In genomic region chr16:17529982-17530760, GRCh38 we compare ENCODE assay signal across 9 cellular contexts. TPM values are rescaled to one million over a fixed set of nuclear protein-coding genes. Genes with fewer than 3 reads are reported as not detected.
DNase-seq lines count a peak whose midpoint lies in the region; ATAC-seq, FAIRE-seq and TF ChIP-seq lines count a peak whose summit lies in the region.
"Had no signal": no experiment of that assay in that cellular context is flagged by ENCODE, and none has a peak within 500 bp of the region (broad histone marks: within the 10 kb centered on the region; RNA-seq: fewer than 3 reads in every experiment).

No MANE protein-coding gene starts in this region.

- H2BK5ac ChIP-seq in H1 (ENCODE audit: low read depth, low read length) = no peak overlapping the region

- H3K9me3 ChIP-seq in MM.1S (replicated peaks; ENCODE audit: insufficient read depth, low read length) (no peaks in the 10 kb centered on the region), H1 (ENCODE audit: insufficient read depth in 2 of 2, low read depth in 1 of 2, low read length in 1 of 2) (peaks cover 4 to 8% of the 10 kb centered on the region in 2 experiments; a peak in 2 of 4 replicates), adrenal gland (replicated peaks in 1 of 3) (no peaks in the 10 kb centered on the region)

- POLR2A ChIA-PET in H1 (lab: Charles Lee; ENCODE audit: partially characterized antibody) = no interaction called here

- no peak overlapping the region for H2BK120ac ChIP-seq in H1 (replicated peaks; ENCODE audit: low read depth, low read length)

- H3K79me2 ChIP-seq in MM.1S (ENCODE audit: low read length) (no peaks in the 10 kb centered on the region), H1 (ENCODE audit: control insufficient read depth in 1 of 2, insufficient read depth in 2 of 2, low read length in 2 of 2) (no peaks in the 10 kb centered on the region)

- TF ChIP-seq EP300 in H1 (IDR thresholded peaks at IDR 0.05; ENCODE audit: borderline replicate concordance in 1 of 2, low read depth in 2 of 2, low read length in 2 of 2) = no peak

- H3K27ac ChIP-seq in MM.1S (ENCODE audit: low read length) (peak overlapping the region; percentile 82), H1 (ENCODE audit: low read depth, low read length) (no peak overlapping the region), adrenal gland (no peak overlapping the region)

- no peak overlapping the region for H3K18ac ChIP-seq in H1 (ENCODE audit: extremely low read depth, low read length)

- no peak overlapping the region for H2BK12ac ChIP-seq in H1 (ENCODE audit: low read depth, low read length)

- peaks cover 15% of the 10 kb centered on the region for H3F3A ChIP-seq in MM.1S (ENCODE audit: insufficient read depth, low read length)

- FAIRE-seq in GM12892 (lab: Jason Lieb, UNC) (peak; percentile 88), H1 (lab: Jason Lieb, UNC) (no peak)

- H4K91ac ChIP-seq in H1 (replicated peaks; ENCODE audit: insufficient read length, low read length) = peak overlapping the region; percentile 17

- H3K79me1 ChIP-seq in H1 (ENCODE audit: low read depth, low read length) = no peaks in the 10 kb centered on the region

- H3K9ac ChIP-seq in MM.1S (ENCODE audit: low read length) (peak overlapping the region; percentile 65), H1 (replicated peaks in 1 of 4; ENCODE audit: extremely low read depth in 1 of 4, low read depth in 3 of 4, low read length in 3 of 4) (no peak overlapping the region)

- H3K4ac ChIP-seq in H1 (replicated peaks; ENCODE audit: insufficient read length, low read depth, low read length) = no peak overlapping the region

- H2BK15ac ChIP-seq in H1 (ENCODE audit: low read length) = no peak overlapping the region

- no peak for TF ChIP-seq RAD21 in H1 (IDR thresholded peaks at IDR 0.05 in 1 of 2, conservative IDR thresholded peaks at IDR 0.05 in 1 of 2; ENCODE audit: low read depth in 2 of 2, low read length in 2 of 2)

- CTCF ChIA-PET in H1 (lab: Charles Lee; ENCODE audit: partially characterized antibody) = interaction anchor here (1.5 kb wide), 1 partner anchor 49 kb away, joined by 3 read pairs; no protein-coding TSS in a partner anchor

- TF ChIP-seq CTCF in MM.1S (IDR thresholded peaks at IDR 0.05; ENCODE audit: low read length) (no peak), H1 (IDR thresholded peaks at IDR 0.05; ENCODE audit: control extremely low read depth in 1 of 3, insufficient read depth in 1 of 3, low read depth in 1 of 3, low read length in 3 of 3) (no peak), adrenal gland (IDR thresholded peaks at IDR 0.05) (no peak)

- WGBS in H1 (ENCODE audit: extremely low coverage in 1 of 2, insufficient coverage in 1 of 2, insufficient read length in 1 of 2, insufficient replicate concordance in 2 of 2, low coverage in 1 of 2, low lambda C conversion rate in 2 of 2, missing lambda C conversion rate in 1 of 2), 2 experiments = 88% methylated on average over 6 of the region's 6 CpGs; no CpG with 5 or more reads in 1 of the 2 experiments
- WGBS in adrenal gland, 4 donors = 60 to 83% (median 73%) methylated on average over 6 of the region's 6 CpGs

- no peak overlapping the region for H4K5ac ChIP-seq in H1 (ENCODE audit: insufficient read length, low read depth, low read length)

- no peak overlapping the region for H2AK5ac ChIP-seq in H1 (ENCODE audit: low read depth, low read length)

- DNase-seq in GM12892 (ENCODE audit: insufficient read length) (peak; percentile 23), MM.1S (peak; percentile 94), H1 (ENCODE audit: low read depth in 1 of 2, low spot score in 2 of 2) (no peak), medulla oblongata (ENCODE audit: extremely low spot score) (no peak), C1 segment of cervical spinal cord (lab: John Stamatoyannopoulos, UW) (no peak), adrenal gland (no peak)
- DNase-seq: NCI-H1417 treated with DMSO at 0.1 percent for 48 hours had no signal

- intact Hi-C loops in adrenal gland (cut with DNase I) = no loop called here

- no peaks in the 10 kb centered on the region for H3K23me2 ChIP-seq in H1 (ENCODE audit: low read depth, low read length)

- H3K14ac ChIP-seq in H1 (ENCODE audit: insufficient read length) = no peak overlapping the region

- H3K23ac ChIP-seq in H1 (ENCODE audit: insufficient read length) = no peak overlapping the region

- ATAC-seq in GM21717 (IDR thresholded peaks at IDR 0.05; ENCODE audit: unreplicated experiment) = peak; percentile 85
- no peak for ATAC-seq in GM18861 (IDR thresholded peaks at IDR 0.05; ENCODE audit: unreplicated experiment)

- H4K8ac ChIP-seq in H1 (ENCODE audit: extremely low read depth, insufficient read depth, low read length) = no peak overlapping the region

- H3K56ac ChIP-seq in H1 (replicated peaks; ENCODE audit: insufficient read length, low read depth, low read length) = no peak overlapping the region

- H3K4me3 ChIP-seq in MM.1S (ENCODE audit: low read length) (peak overlapping the region; percentile 62), H1 (ENCODE audit: extremely low read depth in 1 of 4, insufficient read depth in 2 of 4, low read depth in 3 of 4, low read length in 4 of 4) (no peak overlapping the region), adrenal gland (no peak overlapping the region)

- no peaks in the 10 kb centered on the region for H3K9me2 ChIP-seq in MM.1S (replicated peaks; ENCODE audit: insufficient read depth, low read length)

- H3K4me1 ChIP-seq in MM.1S (ENCODE audit: low read length) (peaks cover 10% of the 10 kb centered on the region), H1 (replicated peaks in 1 of 4; ENCODE audit: control insufficient read depth in 3 of 4, insufficient read depth in 4 of 4, low read length in 3 of 4) (no peaks in the 10 kb centered on the region), adrenal gland (replicated peaks in 1 of 2) (no peaks in the 10 kb centered on the region)

- H2BK20ac ChIP-seq in H1 (ENCODE audit: low read length) = no peak overlapping the region

- H3K4me2 ChIP-seq in MM.1S (ENCODE audit: low read depth, low read length) (peak overlapping the region; percentile 70), H1 (ENCODE audit: insufficient read depth in 1 of 2, low read depth in 2 of 2, low read length in 2 of 2) (no peak overlapping the region)

- H2AFZ ChIP-seq in MM.1S (ENCODE audit: low read length) (peak overlapping the region; percentile 91), H1 (ENCODE audit: low read length) (no peak overlapping the region)

- H3K27me3 ChIP-seq in MM.1S (replicated peaks; ENCODE audit: insufficient read depth, low read length) = no peaks in the 10 kb centered on the region
- no peaks in the 10 kb centered on the region; a peak in 1 of 7 replicates for H3K27me3 ChIP-seq in H1 (replicated peaks in 1 of 4; ENCODE audit: control insufficient read depth in 3 of 4, extremely low read depth in 1 of 4, insufficient read depth in 3 of 4, low read length in 3 of 4)
- H3K27me3 ChIP-seq in adrenal gland = no peaks in the 10 kb centered on the region

- H3K36me3 ChIP-seq in MM.1S (replicated peaks; ENCODE audit: insufficient read depth, low read length) = no peaks in the 10 kb centered on the region
- H3K36me3 ChIP-seq in H1 (ENCODE audit: control insufficient read depth in 2 of 4, insufficient read depth in 4 of 4, low read length in 3 of 4) = no peaks in the 10 kb centered on the region
- H3K36me3 ChIP-seq in adrenal gland (replicated peaks in 1 of 2) = no peaks in the 10 kb centered on the region

- TF ChIP-seq POLR2A in GM12892 (IDR thresholded peaks at IDR 0.05; ENCODE audit: low read depth, low read length) (no peak), H1 (IDR thresholded peaks at IDR 0.05; ENCODE audit: control extremely low read depth in 1 of 2, low read depth in 2 of 2, low read length in 2 of 2) (no peak), adrenal gland (IDR thresholded peaks at IDR 0.05) (no peak)

- no peaks in the 10 kb centered on the region for H4K20me1 ChIP-seq in MM.1S (ENCODE audit: insufficient read depth, low read length)
- no peaks in the 10 kb centered on the region for H4K20me1 ChIP-seq in H1 (replicated peaks in 1 of 2; ENCODE audit: control insufficient read depth in 1 of 2, insufficient read depth in 2 of 2, low read length in 2 of 2)

TF ChIP-seq in H1, 55 proteins besides CTCF, POLR2A, EP300 and RAD21 (continues in another document):
- TF ChIP-seq NRF1 (IDR thresholded peaks at IDR 0.05; ENCODE audit: low read depth, low read length) = no peak
- TF ChIP-seq SIRT6 (IDR thresholded peaks at IDR 0.05; ENCODE audit: low read length) = no peak
- TF ChIP-seq TBP (IDR thresholded peaks at IDR 0.05; ENCODE audit: low read depth, low read length) = no peak

RNA-seq across cellular contexts. Expression of gene XYLT1, which starts 59.4 kb away (rescaled TPM):
- 3.9 TPM for polyA plus RNA-seq in GM12892 (2012; ENCODE audit: missing spikeins)
- total RNA-seq in H1 (2021; fragmentation: NEBNext Ultra II Directional; extraction: Animal tissue kit (Norgen Biotek cat#: 25700)) = 22.1 and 25.4 TPM in 2 replicates
- polyA plus RNA-seq in H1 (2011; rRNA removed) (6.6 and 8.5 TPM in 2 replicates), adrenal gland (10 to 100 TPM in 1 of 3 donors, 1 to 10 TPM in 2; 1.3 to 27.7 (median 2.7) TPM)
- 7.4 TPM for polyA plus RNA-seq in H1 (2011; cell fraction: cytosol; rRNA removed)
- 22.6 TPM for polyA plus RNA-seq in H1 (2011; cell fraction: nucleus; rRNA removed)
- polyA plus RNA-seq in H1 (2012, experiment 1 of 2) = 7.1 to 10.2 TPM (median 9.6 TPM) in 4 replicates
- 3.5 TPM for polyA plus RNA-seq in H1 (2012, experiment 2 of 2)
- polyA plus RNA-seq in H1 (2013, experiment 1 of 2) = 10.9 TPM
- 11.8 TPM for polyA plus RNA-seq in H1 (2013, experiment 2 of 2)
- polyA minus RNA-seq in H1 (2011; rRNA and poly(A)+ RNA removed) = 40.6 and 63.3 TPM in 2 replicates
- 26.4 TPM for polyA minus RNA-seq in H1 (2011; cell fraction: cytosol; rRNA and poly(A)+ RNA removed)
- polyA minus RNA-seq in H1 (2011; cell fraction: nucleus; rRNA and poly(A)+ RNA removed) = 40.7 TPM
- total RNA-seq in adrenal gland = 10 to 100 TPM in 7 of 8 donors, 1 to 10 TPM in 1; 6.6 to 67.6 (median 16.8) TPM

Comparison
In these comparisons a context has a peak if more than half of its experiments do, and no peak if none do; other contexts are left out.
1. DNase-seq: peak in GM12892 (single experiment) and MM.1S (single experiment); none in H1 (0 of 2), medulla oblongata (single experiment), C1 segment of cervical spinal cord (0 of 14) and adrenal gland (0 of 7).